ENCODE assay signal across 8 cellular contexts in the genomic region with DNA sequence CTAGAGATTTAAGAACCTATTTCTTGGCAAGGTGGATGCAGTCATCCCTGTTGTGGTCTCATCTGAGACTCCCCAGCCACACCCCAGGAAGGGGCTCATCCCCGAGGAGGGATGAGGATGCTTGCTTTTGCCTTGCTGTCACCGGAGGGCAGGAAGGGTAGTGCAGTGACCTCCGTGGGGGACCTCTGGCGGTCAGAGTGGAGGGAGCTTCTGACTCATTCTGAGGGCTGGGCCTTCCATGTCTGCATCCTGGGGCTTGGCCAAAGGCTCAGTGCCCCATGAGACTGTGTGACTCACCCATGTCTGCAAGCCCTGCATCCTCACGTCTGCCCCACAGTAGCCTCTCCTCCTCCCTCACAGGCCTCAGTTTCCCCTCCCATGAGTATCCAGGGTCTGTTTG. TPM values are rescaled to one million over a fixed set of nuclear protein-coding genes. Genes with fewer than 3 reads are reported as not detected.
DNase-seq lines count a peak whose midpoint lies in the region; ATAC-seq, FAIRE-seq and TF ChIP-seq lines count a peak whose summit lies in the region.

No MANE protein-coding gene starts in this region.

- H3K4me2 ChIP-seq in GM12878 (ENCODE audit: control insufficient read depth, insufficient read depth) = no peak overlapping the region

- peaks cover 25 to 34% of the 10 kb centered on the region in 2 experiments for H3K36me3 ChIP-seq in GM12878 (ENCODE audit: control insufficient read depth in 2 of 2, insufficient read depth in 2 of 2, low read length in 1 of 2)
- peaks cover 0 to 97% of the 10 kb centered on the region in 2 donors for H3K36me3 ChIP-seq in left lung

- no peak overlapping the region for H2AFZ ChIP-seq in GM12878 (ENCODE audit: control insufficient read depth, low read depth, low read length)

- TF ChIP-seq CTCF in AG04449 (IDR thresholded peaks at IDR 0.05; ENCODE audit: insufficient read depth, low read length, missing control alignments) (peak; percentile 71), GM12878 (IDR thresholded peaks at IDR 0.05 in 2 of 3, conservative IDR thresholded peaks at IDR 0.05 in 1 of 3; ENCODE audit: control insufficient read depth in 2 of 3, extremely low read depth in 1 of 3, insufficient read depth in 1 of 3, low read depth in 3 of 3, low read length in 3 of 3) (peak; percentile 18 to 30 (median 28); a peak in 3 of 6 replicates), left lung (IDR thresholded peaks at IDR 0.05) (peak in 1 of 2 donors; percentile 47)

- POLR2A ChIA-PET in AG04449 (lab: Yijun Ruan, JAX) = no interaction called here
- POLR2A ChIA-PET in GM12878 (lab: Charles Lee) = interaction anchor here (1.1 kb wide), 1 partner anchor 85 kb away, joined by 4 read pairs; no protein-coding TSS in a partner anchor

- TF ChIP-seq POLR2A in GM12878 (IDR thresholded peaks at IDR 0.05; ENCODE audit: low read depth, low read length) = no peak

- no peak overlapping the region for H3K27ac ChIP-seq in GM12878 (ENCODE audit: control insufficient read depth, insufficient read depth)
- H3K27ac ChIP-seq in left lung = no peak overlapping the region

- no peaks in the 10 kb centered on the region for H3K9me3 ChIP-seq in GM12878 (replicated peaks; ENCODE audit: control insufficient read depth, insufficient read depth, low read length)
- H3K9me3 ChIP-seq in left lung = no peaks in the 10 kb centered on the region

- DNase-seq in AG04449 (ENCODE audit: low read depth, low spot score) (peak; percentile 78), HS-27A (ENCODE audit: low read depth) (peak; percentile 90), GM12878 (ENCODE audit: low read depth, low spot score) (no peak), left lung (peak in 1 of 2 donors; percentile 66), NCI-H1105 (lab: John Stamatoyannopoulos, UW) (no peak)
- DNase-seq in NK-92 treated with Interleukin-12 subunit alpha and Interleukin-12 subunit beta, amount 100 ng/mL, for 24 hours (lab: John Stamatoyannopoulos, UW) = no peak
- DNase-seq in activated CD4-positive, alpha-beta T cell treated with anti-CD3 and anti-CD28 coated beads for 1 hour = no peak

- no TSS peak for BruUV-seq in GM12878 (replicated peaks; lab: Mats Ljungman, UMichigan)

- H3K9ac ChIP-seq in GM12878 (ENCODE audit: control insufficient read depth, insufficient read depth, low read length) = no peak overlapping the region

- H3K27me3 ChIP-seq in GM12878 (replicated peaks in 1 of 2; ENCODE audit: control insufficient read depth in 2 of 2, insufficient read depth in 2 of 2, low read length in 1 of 2) = no peaks in the 10 kb centered on the region
- H3K27me3 ChIP-seq in left lung = no peaks in the 10 kb centered on the region

- intact Hi-C loops in GM12878 (cut with micrococcal nuclease; ENCODE audit: unreplicated experiment) (no loop called here), left lung (cut with DNase I) (no loop called here)

- 22% methylated on average over 5 of the region's 5 CpGs for WGBS in GM12878 (ENCODE audit: insufficient coverage, insufficient replicate concordance, low lambda C conversion rate, missing lambda C conversion rate)

- no peaks in the 10 kb centered on the region for H3K4me1 ChIP-seq in GM12878 (ENCODE audit: control insufficient read depth, insufficient read depth, low read length)
- H3K4me1 ChIP-seq in left lung = peaks cover 0 to 8% of the 10 kb centered on the region in 2 donors

- SMC1A ChIA-PET in GM12878 (lab: Charles Lee; ENCODE audit: uncharacterized antibody, unreplicated experiment) = no interaction called here

- in situ Hi-C loops in GM12878 (cut with MboI) = no loop called here

- no peaks in the 10 kb centered on the region for H3K79me2 ChIP-seq in GM12878 (ENCODE audit: control insufficient read depth, insufficient read depth, low read length)

- no peak for TF ChIP-seq EP300 in GM12878 (IDR thresholded peaks at IDR 0.05; ENCODE audit: borderline replicate concordance in 1 of 2, control insufficient read depth in 1 of 2, low read depth in 2 of 2, low read length in 2 of 2)

- FAIRE-seq in GM12878 (lab: Jason Lieb, UNC) = no peak

- RAD21 ChIA-PET in GM12878 (lab: Charles Lee; ENCODE audit: unreplicated experiment) = no interaction called here

- 0 out of 2 replicates have a peak, but pooled peaks have one; percentile 24 for TF ChIP-seq RAD21 in GM12878 (IDR thresholded peaks at IDR 0.05; ENCODE audit: insufficient read depth, low read depth, low read length)

- H3K4me3 ChIP-seq in AG04449 (ENCODE audit: low read depth, low read length) (no peak overlapping the region), GM12878 (no peak overlapping the region), left lung (no peak overlapping the region)

- CTCF ChIA-PET in AG04449 (lab: Yijun Ruan, JAX) = interaction anchor here (0.9 to 8.0 kb wide), 16 partner anchors 10 to 483 kb away, joined by 3 to 75 read pairs (median 7); partner anchors contain the start of gene UQCC2
- CTCF ChIA-PET in GM12878 (lab: Yijun Ruan, JAX) = interaction anchor here (0.9 to 1.3 kb wide), 3 partner anchors 18 to 88 kb away, joined by 3 to 6 read pairs (median 3); no protein-coding TSS in a partner anchor

- H4K20me1 ChIP-seq in GM12878 (ENCODE audit: control insufficient read depth, insufficient read depth) = no peaks in the 10 kb centered on the region

- peak; percentile 76 for ATAC-seq in GM12878
- ATAC-seq in left lung = peak; percentile 59
- no peak for ATAC-seq in HG02970 (IDR thresholded peaks at IDR 0.05; ENCODE audit: low FRiP score, unreplicated experiment)

TF ChIP-seq in GM12878, 131 proteins besides CTCF, POLR2A, EP300 and RAD21 (continues in another document):
- TF ChIP-seq TCF7 (IDR thresholded peaks at IDR 0.05; ENCODE audit: borderline replicate concordance) (no peak), JUND (IDR thresholded peaks at IDR 0.05; ENCODE audit: low read depth, low read length) (no peak), PRDM15 (CRISPR knock-in tag; IDR thresholded peaks at IDR 0.05) (no peak), POU2F2 (IDR thresholded peaks at IDR 0.05; ENCODE audit: borderline replicate concordance, low read depth, low read length) (no peak)

RNA-seq across cellular contexts. Expression of gene UQCC2, which starts 38.7 kb away (rescaled TPM):
- total RNA-seq in GM12878 (2013; cell fraction: nucleolus; rRNA removed) = 12.7 and 13.3 TPM in 2 replicates
- total RNA-seq in GM12878 (2014; rRNA removed) = 40.6 and 44.0 TPM in 2 replicates
- 54.5 and 60.1 TPM in 2 replicates for total RNA-seq in GM12878 (2014; rRNA removed; fragmentation: Illumina TruSeq; extraction: Trizol)
- total RNA-seq in GM12878 (2021) = 80.6 and 90.2 TPM in 2 replicates
- 7.9 TPM for polyA plus RNA-seq in GM12878 (2011; ENCODE audit: low read depth)
- polyA plus RNA-seq in GM12878 (2011; rRNA removed) = 37.1 and 44.3 TPM in 2 replicates
- polyA plus RNA-seq in GM12878 (2011; cell fraction: cytosol; rRNA removed) = 12.9 and 21.3 TPM in 2 replicates
- polyA plus RNA-seq in GM12878 (2011; cell fraction: nucleus; rRNA removed) = 11.8 and 18.5 TPM in 2 replicates
- 56.3 and 86.6 TPM in 2 replicates for polyA plus RNA-seq in GM12878 (2012)
- polyA plus RNA-seq in GM12878 (2014; fragmentation: Illumina TruSeq; extraction: Trizol) = 27.3 and 61.8 TPM in 2 replicates
- 100 to 1,000 TPM; 433 to 478 TPM for polyA plus RNA-seq in GM12878 (2014; fragmentation: Nextera tagmentation; extraction: Ambion mirVana)
- 43.5 and 44.2 TPM in 2 replicates for polyA plus RNA-seq in GM12878 (2014; rRNA removed)
- 100 to 1,000 TPM; 206 to 230 TPM for polyA plus RNA-seq in GM12878 (2016; fragmentation: Nextera tagmentation; extraction: Ambion mirVana)
- 6.4 and 8.3 TPM in 2 replicates for polyA minus RNA-seq in GM12878 (2011; rRNA and poly(A)+ RNA removed)
- polyA minus RNA-seq in GM12878 (2011; cell fraction: cytosol; rRNA and poly(A)+ RNA removed) = 7.2 and 16.2 TPM in 2 replicates
- polyA minus RNA-seq in GM12878 (2011; cell fraction: nucleus; rRNA and poly(A)+ RNA removed) = 4.1 and 5.9 TPM in 2 replicates
- 10 to 100 TPM; 60.3 to 73.7 TPM for total RNA-seq in left lung

RNA-seq across cellular contexts. Expression of gene ITPR3, which starts 51.7 kb away (rescaled TPM):
- total RNA-seq in GM12878 (2013; cell fraction: nucleolus; rRNA removed) = 77.4 and 90.2 TPM in 2 replicates
- total RNA-seq in GM12878 (2014; rRNA removed) (12.7 and 15.4 TPM in 2 replicates), GM12878 (2014; rRNA removed; fragmentation: Illumina TruSeq; extraction: Trizol) (7.6 and 8.3 TPM in 2 replicates), GM12878 (2021) (30.3 and 34.0 TPM in 2 replicates), left lung (100 to 1,000 TPM; 107 to 147 TPM)
- 7.4 TPM for polyA plus RNA-seq in GM12878 (2011; ENCODE audit: low read depth)
- polyA plus RNA-seq in GM12878 (2011; rRNA removed) (7.2 and 15.6 TPM in 2 replicates), GM12878 (2014; fragmentation: Illumina TruSeq; extraction: Trizol) (6.7 and 14.6 TPM in 2 replicates), GM12878 (2014; fragmentation: Nextera tagmentation; extraction: Ambion mirVana) (under 1 TPM; 0.32 to 0.44 TPM), GM12878 (2014; rRNA removed) (23.0 and 27.0 TPM in 2 replicates), GM12878 (2016; fragmentation: Nextera tagmentation; extraction: Ambion mirVana) (1 to 10 TPM; 8.9 to 9.1 TPM)
- 16.7 and 18.8 TPM in 2 replicates for polyA plus RNA-seq in GM12878 (2011; cell fraction: cytosol; rRNA removed)
- 202 and 205 TPM in 2 replicates for polyA plus RNA-seq in GM12878 (2011; cell fraction: nucleus; rRNA removed)
- 13.1 and 19.2 TPM in 2 replicates for polyA plus RNA-seq in GM12878 (2012)
- polyA minus RNA-seq in GM12878 (2011; rRNA and poly(A)+ RNA removed) = 27.9 and 34.0 TPM in 2 replicates
- 12.8 and 14.2 TPM in 2 replicates for polyA minus RNA-seq in GM12878 (2011; cell fraction: cytosol; rRNA and poly(A)+ RNA removed)
- polyA minus RNA-seq in GM12878 (2011; cell fraction: nucleus; rRNA and poly(A)+ RNA removed) = 43.2 and 61.9 TPM in 2 replicates

Comparison
In these comparisons a context has a peak if more than half of its experiments do, and no peak if none do; other contexts are left out.
1. DNase-seq: peak in AG04449 (single experiment) and HS-27A (single experiment); none in GM12878 (single experiment), NK-92 treated with Interleukin-12 subunit alpha and Interleukin-12 subunit beta, amount 100 ng/mL, for 24 hours (single experiment), activated CD4-positive, alpha-beta T cell treated with anti-CD3 and anti-CD28 coated beads for 1 hour (single experiment) and NCI-H1105 (single experiment).